Comparison of ENCODE assay signal across 1 cellular context in the genomic region with DNA sequence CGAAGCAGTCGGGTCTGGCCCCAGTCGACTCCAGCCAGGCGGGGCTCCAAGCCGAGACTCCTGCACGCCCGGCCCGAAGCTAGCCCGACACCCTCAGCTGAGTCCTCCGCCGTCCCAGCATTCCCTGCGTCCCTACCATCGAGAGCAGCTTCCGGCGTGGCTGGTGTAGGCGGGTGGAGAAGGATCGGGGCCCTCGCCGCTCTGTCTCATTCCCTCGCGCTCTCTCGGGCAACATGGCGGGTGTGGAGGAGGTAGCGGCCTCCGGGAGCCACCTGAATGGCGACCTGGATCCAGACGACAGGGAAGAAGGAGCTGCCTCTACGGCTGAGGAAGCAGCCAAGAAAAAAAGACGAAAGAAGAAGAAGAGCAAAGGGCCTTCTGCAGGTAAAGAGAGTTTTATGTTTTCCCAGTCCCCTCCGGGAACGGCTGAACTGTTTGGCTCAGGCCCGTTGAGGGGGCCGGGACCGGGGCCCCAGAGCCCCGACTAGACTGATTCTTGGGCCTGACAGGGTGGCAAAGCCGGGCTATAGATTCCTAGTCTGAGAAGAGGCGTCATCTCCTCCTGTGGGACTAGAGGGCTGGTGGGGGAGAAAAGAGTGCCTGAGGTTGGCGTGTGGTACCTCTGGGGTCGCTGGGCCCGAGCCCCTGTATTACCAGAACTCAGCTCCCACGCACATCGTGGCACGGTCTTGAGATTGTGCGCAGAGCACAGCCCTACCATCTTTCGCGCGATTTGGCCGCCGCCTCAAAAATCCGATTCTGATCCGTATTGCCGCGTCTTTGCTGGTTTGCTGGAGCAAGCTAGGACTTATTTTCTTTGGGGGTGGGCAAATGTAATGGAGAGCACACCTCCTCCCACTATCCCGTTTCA.
TF ChIP-seq lines count a peak whose summit lies in the region.

A gene (plus strand): TSS at position 206 of the 871 bp plus-strand sequence. CDS start 28 bp downstream, at position 234.

TF ChIP-seq in SK-N-SH, 30 proteins besides CTCF, POLR2A, EP300 and RAD21 (continued from another document):
- TF ChIP-seq, protein P1, sequence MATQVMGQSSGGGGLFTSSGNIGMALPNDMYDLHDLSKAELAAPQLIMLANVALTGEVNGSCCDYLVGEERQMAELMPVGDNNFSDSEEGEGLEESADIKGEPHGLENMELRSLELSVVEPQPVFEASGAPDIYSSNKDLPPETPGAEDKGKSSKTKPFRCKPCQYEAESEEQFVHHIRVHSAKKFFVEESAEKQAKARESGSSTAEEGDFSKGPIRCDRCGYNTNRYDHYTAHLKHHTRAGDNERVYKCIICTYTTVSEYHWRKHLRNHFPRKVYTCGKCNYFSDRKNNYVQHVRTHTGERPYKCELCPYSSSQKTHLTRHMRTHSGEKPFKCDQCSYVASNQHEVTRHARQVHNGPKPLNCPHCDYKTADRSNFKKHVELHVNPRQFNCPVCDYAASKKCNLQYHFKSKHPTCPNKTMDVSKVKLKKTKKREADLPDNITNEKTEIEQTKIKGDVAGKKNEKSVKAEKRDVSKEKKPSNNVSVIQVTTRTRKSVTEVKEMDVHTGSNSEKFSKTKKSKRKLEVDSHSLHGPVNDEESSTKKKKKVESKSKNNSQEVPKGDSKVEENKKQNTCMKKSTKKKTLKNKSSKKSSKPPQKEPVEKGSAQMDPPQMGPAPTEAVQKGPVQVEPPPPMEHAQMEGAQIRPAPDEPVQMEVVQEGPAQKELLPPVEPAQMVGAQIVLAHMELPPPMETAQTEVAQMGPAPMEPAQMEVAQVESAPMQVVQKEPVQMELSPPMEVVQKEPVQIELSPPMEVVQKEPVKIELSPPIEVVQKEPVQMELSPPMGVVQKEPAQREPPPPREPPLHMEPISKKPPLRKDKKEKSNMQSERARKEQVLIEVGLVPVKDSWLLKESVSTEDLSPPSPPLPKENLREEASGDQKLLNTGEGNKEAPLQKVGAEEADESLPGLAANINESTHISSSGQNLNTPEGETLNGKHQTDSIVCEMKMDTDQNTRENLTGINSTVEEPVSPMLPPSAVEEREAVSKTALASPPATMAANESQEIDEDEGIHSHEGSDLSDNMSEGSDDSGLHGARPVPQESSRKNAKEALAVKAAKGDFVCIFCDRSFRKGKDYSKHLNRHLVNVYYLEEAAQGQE (IDR thresholded peaks at IDR 0.05; ENCODE audit: low read depth, low read length) = peak; percentile 77; the same call in 1 of the 2 replicates
- TF ChIP-seq, protein P2, sequence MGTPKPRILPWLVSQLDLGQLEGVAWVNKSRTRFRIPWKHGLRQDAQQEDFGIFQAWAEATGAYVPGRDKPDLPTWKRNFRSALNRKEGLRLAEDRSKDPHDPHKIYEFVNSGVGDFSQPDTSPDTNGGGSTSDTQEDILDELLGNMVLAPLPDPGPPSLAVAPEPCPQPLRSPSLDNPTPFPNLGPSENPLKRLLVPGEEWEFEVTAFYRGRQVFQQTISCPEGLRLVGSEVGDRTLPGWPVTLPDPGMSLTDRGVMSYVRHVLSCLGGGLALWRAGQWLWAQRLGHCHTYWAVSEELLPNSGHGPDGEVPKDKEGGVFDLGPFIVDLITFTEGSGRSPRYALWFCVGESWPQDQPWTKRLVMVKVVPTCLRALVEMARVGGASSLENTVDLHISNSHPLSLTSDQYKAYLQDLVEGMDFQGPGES (IDR thresholded peaks at IDR 0.05; ENCODE audit: low read depth, low read length) = no peak
- TF ChIP-seq SIN3A (IDR thresholded peaks at IDR 0.05; ENCODE audit: borderline replicate concordance, low read depth, low read length) = peak; percentile 79; the same call in 1 of the 2 replicates
- TF ChIP-seq RFX5 (IDR thresholded peaks at IDR 0.05; ENCODE audit: low read length) = no peak
- peak; percentile 5; the same call in 1 of the 2 replicates for TF ChIP-seq SMC3 (IDR thresholded peaks at IDR 0.05; ENCODE audit: low read depth, low read length)
- TF ChIP-seq RCOR1 (IDR thresholded peaks at IDR 0.05; ENCODE audit: low read length) = 0 out of 2 replicates have a peak, but pooled peaks have one; percentile 22
- no peak for TF ChIP-seq EZH2phosphoT487 (IDR thresholded peaks at IDR 0.05; ENCODE audit: borderline replicate concordance, low read depth)
- TF ChIP-seq, protein P3, sequence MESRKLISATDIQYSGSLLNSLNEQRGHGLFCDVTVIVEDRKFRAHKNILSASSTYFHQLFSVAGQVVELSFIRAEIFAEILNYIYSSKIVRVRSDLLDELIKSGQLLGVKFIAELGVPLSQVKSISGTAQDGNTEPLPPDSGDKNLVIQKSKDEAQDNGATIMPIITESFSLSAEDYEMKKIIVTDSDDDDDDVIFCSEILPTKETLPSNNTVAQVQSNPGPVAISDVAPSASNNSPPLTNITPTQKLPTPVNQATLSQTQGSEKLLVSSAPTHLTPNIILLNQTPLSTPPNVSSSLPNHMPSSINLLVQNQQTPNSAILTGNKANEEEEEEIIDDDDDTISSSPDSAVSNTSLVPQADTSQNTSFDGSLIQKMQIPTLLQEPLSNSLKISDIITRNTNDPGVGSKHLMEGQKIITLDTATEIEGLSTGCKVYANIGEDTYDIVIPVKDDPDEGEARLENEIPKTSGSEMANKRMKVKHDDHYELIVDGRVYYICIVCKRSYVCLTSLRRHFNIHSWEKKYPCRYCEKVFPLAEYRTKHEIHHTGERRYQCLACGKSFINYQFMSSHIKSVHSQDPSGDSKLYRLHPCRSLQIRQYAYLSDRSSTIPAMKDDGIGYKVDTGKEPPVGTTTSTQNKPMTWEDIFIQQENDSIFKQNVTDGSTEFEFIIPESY (IDR thresholded peaks at IDR 0.05; ENCODE audit: borderline replicate concordance, low read depth) = no peak
- TF ChIP-seq NFIC (IDR thresholded peaks at IDR 0.05; ENCODE audit: borderline replicate concordance) = no peak
- peak; percentile 98 for TF ChIP-seq POLR2AphosphoS5 (IDR thresholded peaks at IDR 0.05; ENCODE audit: low read depth, low read length)
- TF ChIP-seq TCF12 (IDR thresholded peaks at IDR 0.05) = no peak
